ENCODE assay signal across 19 cellular contexts in genomic region chr18:50902797-50903196, GRCh38. TPM values are rescaled to one million over a fixed set of nuclear protein-coding genes. Genes with fewer than 3 reads are reported as not detected.
DNase-seq lines count a peak whose midpoint lies in the region; ATAC-seq and TF ChIP-seq lines count a peak whose summit lies in the region.
"Had no signal": no experiment of that assay in that cellular context is flagged by ENCODE, and none has a peak within 500 bp of the region (broad histone marks: within the 10 kb centered on the region; RNA-seq: fewer than 3 reads in every experiment).

No MANE protein-coding gene starts in this region.

- no peak overlapping the region for H3K4me3 ChIP-seq in right lobe of liver
- H3K4me3 ChIP-seq: BLaER1, K562 had no signal

- H3K27me3 Mint-ChIP-seq in osteocyte (ENCODE audit: unreplicated experiment) = no peaks in the 10 kb centered on the region

- no peaks in the 10 kb centered on the region for H3K4me1 Mint-ChIP-seq in osteocyte (ENCODE audit: unreplicated experiment)

- H3K9me3 Mint-ChIP-seq in osteocyte (ENCODE audit: unreplicated experiment) = peaks cover 4% of the 10 kb centered on the region

- peak in 3 of 4 donors; percentile 20 to 41 (median 33) for ATAC-seq in right lobe of liver
- ATAC-seq in HG02763 (IDR thresholded peaks at IDR 0.05; ENCODE audit: unreplicated experiment) = no peak
- ATAC-seq in HG03432 (IDR thresholded peaks at IDR 0.05; ENCODE audit: unreplicated experiment) = no peak
- ATAC-seq: CD8-positive, alpha-beta T cell; K562 had no signal

- no peak for TF ChIP-seq POLR2A in right lobe of liver (IDR thresholded peaks at IDR 0.05)

- TF ChIP-seq CTCF in right lobe of liver (IDR thresholded peaks at IDR 0.05) (no peak), osteocyte (IDR thresholded peaks at IDR 0.05) (no peak)

- H3K27ac Mint-ChIP-seq in osteocyte (ENCODE audit: unreplicated experiment) = no peak overlapping the region
- H3K27ac Mint-ChIP-seq: CD8-positive, alpha-beta T cell had no signal

- intact Hi-C loops in right lobe of liver (cut with DNase I) = no loop called here

- DNase-seq in NCI-H510A (lab: John Stamatoyannopoulos, UW) (peak; percentile 13), NCI-H510A treated with DMSO at 0.1 percent for 48 hours (lab: John Stamatoyannopoulos, UW) (no peak), DMS53 (lab: John Stamatoyannopoulos, UW) (peak; percentile 92), NCI-H69 (lab: John Stamatoyannopoulos, UW) (peak; percentile 72), right lobe of liver (no peak), osteocyte (ENCODE audit: extremely low spot score, unreplicated experiment) (no peak)
- DNase-seq: CD8-positive, alpha-beta T cell; H7; MV-4-11; NCI-H1436; NCI-H2081 treated with DMSO at 0.1 percent for 48 hours; NCI-H226; NCI-H82; SW 1271 had no signal

- peaks cover 24% of the 10 kb centered on the region for H3K36me3 Mint-ChIP-seq in osteocyte (ENCODE audit: unreplicated experiment)

- 23% methylated on average over 1 of the region's 1 CpG for WGBS in right lobe of liver (ENCODE audit: insufficient coverage, low coverage, low lambda C conversion rate, missing lambda C conversion rate)

- no peaks in the 10 kb centered on the region for H3K27me3 ChIP-seq in right lobe of liver
- H3K27me3 ChIP-seq: BLaER1 had no signal

- H3K36me3 ChIP-seq in right lobe of liver = no peaks in the 10 kb centered on the region

- no peak overlapping the region for H3K4me3 Mint-ChIP-seq in osteocyte (ENCODE audit: unreplicated experiment)
- H3K4me3 Mint-ChIP-seq: CD8-positive, alpha-beta T cell had no signal

- no peak overlapping the region for H3K27ac ChIP-seq in right lobe of liver
- H3K27ac ChIP-seq: BLaER1, HL-60 had no signal

- H3K4me1 ChIP-seq in right lobe of liver = peaks cover 0 to 5% (median 0%) of the 10 kb centered on the region in 4 donors
- H3K4me1 ChIP-seq: BLaER1 had no signal

- H3K9me3 ChIP-seq in right lobe of liver = no peaks in the 10 kb centered on the region

RNA-seq across cellular contexts. Expression of gene ME2, which starts 23.9 kb away (rescaled TPM):
- 10 to 100 TPM; 12.3 to 32.4 (median 19.5) TPM for total RNA-seq in right lobe of liver
- total RNA-seq in osteocyte = 31.8 and 32.4 TPM in 2 replicates

Comparison
In these comparisons a context has a peak if more than half of its experiments do, and no peak if none do; other contexts are left out.
1. DNase-seq: peak in NCI-H510A (single experiment), DMS53 (single experiment) and NCI-H69 (single experiment); none in NCI-H510A treated with DMSO at 0.1 percent for 48 hours (single experiment), right lobe of liver (0 of 3) and osteocyte (single experiment).
2. ATAC-seq: peak in right lobe of liver (3 of 4); none in HG02763 (single experiment) and HG03432 (single experiment).